In genomic region chr14:31261859-31262739, GRCh38 we compare ENCODE assay signal across 1 cellular context.
TF ChIP-seq lines count a peak whose summit lies in the region.

No MANE protein-coding gene starts in this region.

TF ChIP-seq in HepG2, 621 proteins besides CTCF, POLR2A, EP300 and RAD21 (continued from another document and continues in another):
- TF ChIP-seq AGO1 (IDR thresholded peaks at IDR 0.05; ENCODE audit: low read depth, low read length, poor library complexity, severe bottlenecking) (no peak), SIX1 (CRISPR knock-in tag; IDR thresholded peaks at IDR 0.05; ENCODE audit: borderline replicate concordance) (peak; percentile 63), ZFYVE20 (CRISPR knock-in tag; IDR thresholded peaks at IDR 0.05; ENCODE audit: borderline replicate concordance, low read depth) (no peak), ZNF891 (CRISPR knock-in tag; IDR thresholded peaks at IDR 0.05) (no peak), ZNF710 (CRISPR knock-in tag; IDR thresholded peaks at IDR 0.05; ENCODE audit: borderline replicate concordance) (no peak), GATAD1 (CRISPR knock-in tag; IDR thresholded peaks at IDR 0.05) (0 out of 2 replicates have a peak, but pooled peaks have one; percentile 38), ZSCAN9 (CRISPR knock-in tag; IDR thresholded peaks at IDR 0.05; ENCODE audit: borderline replicate concordance) (0 out of 2 replicates have a peak, but pooled peaks have one; percentile 52), STAG1 (CRISPR knock-in tag; IDR thresholded peaks at IDR 0.05) (no peak; the same call in 1 of the 2 replicates), SRSF9 (IDR thresholded peaks at IDR 0.05; ENCODE audit: borderline replicate concordance, insufficient read depth, low read depth, low read length, poor library complexity, severe bottlenecking) (no peak), PHB2 (IDR thresholded peaks at IDR 0.05; ENCODE audit: partially characterized antibody) (no peak), NFE2L2 (IDR thresholded peaks at IDR 0.05; ENCODE audit: low read length) (no peak), SP140L (CRISPR knock-in tag; IDR thresholded peaks at IDR 0.05; ENCODE audit: borderline replicate concordance) (peak; percentile 97; the same call in 1 of the 2 replicates), ZNF780A (CRISPR knock-in tag; IDR thresholded peaks at IDR 0.05) (no peak), ZNF337 (CRISPR knock-in tag; IDR thresholded peaks at IDR 0.05; ENCODE audit: borderline replicate concordance, low read depth) (peak; percentile 96; the same call in 1 of the 2 replicates), ZBTB10 (CRISPR knock-in tag; IDR thresholded peaks at IDR 0.05; ENCODE audit: borderline replicate concordance) (peak; percentile 80; the same call in 1 of the 2 replicates), ZNF3 (CRISPR knock-in tag; IDR thresholded peaks at IDR 0.05) (no peak; the same call in 1 of the 2 replicates), TEAD3 (CRISPR knock-in tag; optimal IDR thresholded peaks at IDR 0.05; ENCODE audit: borderline replicate concordance) (peak; percentile 87), ZNF577 (CRISPR knock-in tag; IDR thresholded peaks at IDR 0.05; ENCODE audit: borderline replicate concordance, low read depth) (no peak), DNMT1 (CRISPR knock-in tag; IDR thresholded peaks at IDR 0.05) (no peak), ZC3H13 (CRISPR knock-in tag; IDR thresholded peaks at IDR 0.05) (no peak), PHF20 (CRISPR knock-in tag; IDR thresholded peaks at IDR 0.05) (no peak), CREB1 (IDR thresholded peaks at IDR 0.05) (peak; percentile 67; the same call in 1 of the 2 replicates), CREB1 (CRISPR knock-in tag; IDR thresholded peaks at IDR 0.05) (no peak), ZNF33B (CRISPR knock-in tag; IDR thresholded peaks at IDR 0.05) (peak; percentile 97), UBTF (CRISPR knock-in tag; IDR thresholded peaks at IDR 0.05) (no peak), HMGXB3 (CRISPR knock-in tag; IDR thresholded peaks at IDR 0.05; ENCODE audit: borderline replicate concordance) (peak; percentile 78), CREM (IDR thresholded peaks at IDR 0.05) (peak; percentile 95), CREM (CRISPR knock-in tag; IDR thresholded peaks at IDR 0.05) (no peak), ZNF20 (CRISPR knock-in tag; IDR thresholded peaks at IDR 0.05) (no peak), SRSF4 (IDR thresholded peaks at IDR 0.05; ENCODE audit: low read depth, low read length, poor library complexity, severe bottlenecking) (no peak), PREB (CRISPR knock-in tag; IDR thresholded peaks at IDR 0.05) (no peak), MED8 (CRISPR knock-in tag; IDR thresholded peaks at IDR 0.05; ENCODE audit: insufficient replicate concordance) (no peak), SAFB2 (CRISPR knock-in tag; IDR thresholded peaks at IDR 0.05; ENCODE audit: borderline replicate concordance, low read depth) (no peak), BRD4 (CRISPR knock-in tag; IDR thresholded peaks at IDR 0.05) (no peak), PTBP1 (IDR thresholded peaks at IDR 0.05; ENCODE audit: low read depth, low read length, poor library complexity, severe bottlenecking) (no peak), ZNF570 (CRISPR knock-in tag; IDR thresholded peaks at IDR 0.05; ENCODE audit: borderline replicate concordance) (no peak), KDM3A (CRISPR knock-in tag; IDR thresholded peaks at IDR 0.05; ENCODE audit: low read depth) (peak; percentile 78), ZNF776 (CRISPR knock-in tag; IDR thresholded peaks at IDR 0.05) (no peak), ZBTB37 (CRISPR knock-in tag; IDR thresholded peaks at IDR 0.05) (no peak), NR2F1 (CRISPR knock-in tag; IDR thresholded peaks at IDR 0.05) (peak; percentile 35 to 61; a peak in 2 of 4 replicates), SIX4 (CRISPR knock-in tag; IDR thresholded peaks at IDR 0.05) (peak; percentile 80; the same call in 1 of the 2 replicates), ZNF547 (CRISPR knock-in tag; IDR thresholded peaks at IDR 0.05) (peak; percentile 92), GRHL1 (CRISPR knock-in tag; conservative IDR thresholded peaks at IDR 0.05) (no peak), ZNF138 (CRISPR knock-in tag; IDR thresholded peaks at IDR 0.05; ENCODE audit: low read depth) (no peak), SCMH1 (CRISPR knock-in tag; IDR thresholded peaks at IDR 0.05; ENCODE audit: borderline replicate concordance) (no peak), SOX6 (IDR thresholded peaks at IDR 0.05) (no peak), SOX6 (CRISPR knock-in tag; IDR thresholded peaks at IDR 0.05) (no peak), DRAP1 (CRISPR knock-in tag; IDR thresholded peaks at IDR 0.05) (peak; percentile 41; the same call in 1 of the 2 replicates), RXRB (CRISPR knock-in tag; IDR thresholded peaks at IDR 0.05; ENCODE audit: borderline replicate concordance) (peak; percentile 89)
